ENCODE assay signal across 25 cellular contexts in the genomic region with DNA sequence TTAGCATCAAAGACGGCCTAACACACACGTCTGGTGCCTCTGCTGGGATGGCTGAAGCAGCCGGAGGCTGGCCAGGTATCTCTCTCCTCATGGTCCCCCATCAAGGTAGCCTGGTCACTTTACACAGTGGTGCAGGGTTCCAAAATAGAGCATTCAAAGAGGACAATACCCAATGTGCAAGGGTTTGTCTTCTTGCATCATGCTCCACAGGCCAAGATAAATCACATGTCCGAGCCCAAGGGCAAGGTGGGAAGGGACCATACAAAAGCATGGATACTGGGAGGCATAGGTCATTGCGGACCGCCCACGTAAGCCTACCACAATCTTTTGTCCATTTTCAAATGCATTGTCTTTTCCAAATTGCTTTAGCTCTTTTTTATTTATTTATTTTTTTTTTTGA. TPM values are rescaled to one million over a fixed set of nuclear protein-coding genes. Genes with fewer than 3 reads are reported as not detected.
"Had no signal": no experiment of that assay in that cellular context is flagged by ENCODE, and none has a peak within 500 bp of the region (broad histone marks: within the 10 kb centered on the region; RNA-seq: fewer than 3 reads in every experiment).

No MANE protein-coding gene starts in this region.

- H3K4me1 ChIP-seq: parathyroid adenoma, psoas muscle, uterus had no signal

- H2AFZ ChIP-seq: neural progenitor cell, parathyroid adenoma had no signal

- FAIRE-seq: small intestine had no signal

- H3K4me2 ChIP-seq: neural progenitor cell had no signal

- H3K4me3 ChIP-seq: neural progenitor cell, ovary, psoas muscle, right lobe of liver, sigmoid colon, stomach, thoracic aorta, thyroid gland, tibial nerve, upper lobe of right lung, uterus had no signal

- H3K9me3 ChIP-seq: ovary, psoas muscle, right lobe of liver, sigmoid colon, stomach, thoracic aorta, thyroid gland, upper lobe of right lung, uterus had no signal

- H3K79me2 ChIP-seq: parathyroid adenoma had no signal

- DNase-seq: natural killer cell; occipital lobe; ovary; posterior cingulate gyrus; psoas muscle; right cardiac atrium; right lobe of liver; sigmoid colon; small intestine; stimulated activated CD4-positive, alpha-beta T cell treated with anti-CD3 and anti-CD28 coated beads, Interleukin-15, amount 100 ng/mL, for 24 hours; stimulated activated CD4-positive, alpha-beta T cell treated with anti-CD3 and anti-CD28 coated beads, Interleukin-2, amount 100 ng/mL, for 24 hours; stimulated activated CD4-positive, alpha-beta T cell treated with anti-CD3 and anti-CD28 coated beads, Interleukin-2, amount 100 ng/mL, for 48 hours; stimulated activated CD4-positive, alpha-beta T cell treated with anti-CD3 and anti-CD28 coated beads, Interleukin-4, amount 100 ng/mL, for 24 hours; stimulated activated naive B cell treated with anti-CD40 and anti-IgM and Interleukin-4, amounts not matched to agents 10 μg/mL and 1 μg/mL and 100 μg/mL, for 72 hours; stimulated activated naive CD4-positive, alpha-beta T cell treated with Interleukin-2 at 50 U/mL for 16 hours; stomach; thyroid gland; upper lobe of right lung; uterus had no signal

- H3K9ac ChIP-seq: neural progenitor cell, parathyroid adenoma had no signal

- H3K27me3 ChIP-seq: neural progenitor cell, ovary, right lobe of liver, thyroid gland, upper lobe of right lung, uterus had no signal

- H3K27ac ChIP-seq: neural progenitor cell, ovary, parathyroid adenoma, psoas muscle, right lobe of liver, sigmoid colon, stomach, thoracic aorta, thyroid gland, tibial nerve, upper lobe of right lung had no signal

- ATAC-seq: natural killer cell; psoas muscle; right cardiac atrium; right lobe of liver; stimulated activated effector memory CD8-positive, alpha-beta T cell treated with anti-CD3 and anti-CD28 coated beads, Interleukin-12 subunit alpha, Interleukin-12 subunit beta, amount 100 ng/mL, for 72 hours; stimulated activated naive B cell treated with anti-CD40 and anti-IgM and Interleukin-4, amounts not matched to agents 10 μg/mL and 1 μg/mL and 100 μg/mL, for 72 hours; upper lobe of right lung had no signal

- H3K36me3 ChIP-seq: neural progenitor cell, ovary, right lobe of liver, sigmoid colon, stomach, thoracic aorta, thyroid gland, tibial nerve, upper lobe of right lung, uterus had no signal

RNA-seq across cellular contexts. Expression of a gene that starts 23.8 kb away (rescaled TPM):
- total RNA-seq: natural killer cell had no signal
- polyA plus RNA-seq: neural cell had no signal
